1 cellular context compared by ENCODE assay signal in the genomic region with DNA sequence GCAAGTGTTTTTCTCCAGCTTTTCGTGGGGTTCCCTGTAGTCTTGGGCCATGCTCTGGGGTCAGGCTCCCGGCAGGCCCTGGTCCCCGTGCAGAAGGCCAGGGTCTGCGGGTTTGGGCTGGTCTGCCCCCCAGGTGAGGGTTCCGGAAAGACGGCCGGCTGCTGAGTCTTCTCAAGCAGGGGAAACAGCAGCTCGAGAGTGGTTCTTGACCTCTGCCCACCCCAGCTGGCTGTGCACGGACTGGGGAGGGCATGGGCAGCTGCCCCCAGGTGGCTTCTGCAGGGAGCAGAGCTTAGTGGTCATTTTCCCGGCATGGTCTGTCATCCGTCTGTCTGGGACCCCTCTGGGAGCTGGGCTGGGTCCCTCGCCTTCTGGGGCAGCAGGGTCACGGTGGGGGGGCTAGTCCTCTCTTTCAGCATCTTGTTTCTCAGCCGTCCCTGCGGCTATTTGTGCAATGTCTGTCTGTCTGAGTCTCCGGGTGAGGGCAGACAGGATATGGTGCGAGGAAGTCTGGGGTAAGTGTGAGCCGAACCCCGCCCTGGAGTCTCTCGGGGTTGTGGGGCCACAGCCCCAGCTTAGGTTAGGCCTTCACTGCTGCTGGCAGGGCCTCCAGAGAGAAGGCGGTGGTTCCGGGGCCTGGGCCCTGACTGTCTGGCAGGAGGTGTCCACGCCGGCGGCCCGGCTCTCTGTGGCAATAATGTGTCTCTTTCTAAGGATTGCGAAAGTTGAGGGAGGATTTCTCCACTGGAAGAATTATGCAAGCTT.
A peak's percentile ranks its signal among the peaks of the same experiment; 100 is the strongest.
TF ChIP-seq lines count a peak whose summit lies in the region.

No MANE protein-coding gene starts in this region.

TF ChIP-seq in HepG2, 621 proteins besides CTCF, POLR2A, EP300 and RAD21 (continued from another document and continues in another):
- TF ChIP-seq, protein P1, sequence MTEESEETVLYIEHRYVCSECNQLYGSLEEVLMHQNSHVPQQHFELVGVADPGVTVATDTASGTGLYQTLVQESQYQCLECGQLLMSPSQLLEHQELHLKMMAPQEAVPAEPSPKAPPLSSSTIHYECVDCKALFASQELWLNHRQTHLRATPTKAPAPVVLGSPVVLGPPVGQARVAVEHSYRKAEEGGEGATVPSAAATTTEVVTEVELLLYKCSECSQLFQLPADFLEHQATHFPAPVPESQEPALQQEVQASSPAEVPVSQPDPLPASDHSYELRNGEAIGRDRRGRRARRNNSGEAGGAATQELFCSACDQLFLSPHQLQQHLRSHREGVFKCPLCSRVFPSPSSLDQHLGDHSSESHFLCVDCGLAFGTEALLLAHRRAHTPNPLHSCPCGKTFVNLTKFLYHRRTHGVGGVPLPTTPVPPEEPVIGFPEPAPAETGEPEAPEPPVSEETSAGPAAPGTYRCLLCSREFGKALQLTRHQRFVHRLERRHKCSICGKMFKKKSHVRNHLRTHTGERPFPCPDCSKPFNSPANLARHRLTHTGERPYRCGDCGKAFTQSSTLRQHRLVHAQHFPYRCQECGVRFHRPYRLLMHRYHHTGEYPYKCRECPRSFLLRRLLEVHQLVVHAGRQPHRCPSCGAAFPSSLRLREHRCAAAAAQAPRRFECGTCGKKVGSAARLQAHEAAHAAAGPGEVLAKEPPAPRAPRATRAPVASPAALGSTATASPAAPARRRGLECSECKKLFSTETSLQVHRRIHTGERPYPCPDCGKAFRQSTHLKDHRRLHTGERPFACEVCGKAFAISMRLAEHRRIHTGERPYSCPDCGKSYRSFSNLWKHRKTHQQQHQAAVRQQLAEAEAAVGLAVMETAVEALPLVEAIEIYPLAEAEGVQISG (CRISPR knock-in tag; IDR thresholded peaks at IDR 0.05) = peak; percentile 65; the same call in 1 of the 2 replicates
- TF ChIP-seq, protein P2, sequence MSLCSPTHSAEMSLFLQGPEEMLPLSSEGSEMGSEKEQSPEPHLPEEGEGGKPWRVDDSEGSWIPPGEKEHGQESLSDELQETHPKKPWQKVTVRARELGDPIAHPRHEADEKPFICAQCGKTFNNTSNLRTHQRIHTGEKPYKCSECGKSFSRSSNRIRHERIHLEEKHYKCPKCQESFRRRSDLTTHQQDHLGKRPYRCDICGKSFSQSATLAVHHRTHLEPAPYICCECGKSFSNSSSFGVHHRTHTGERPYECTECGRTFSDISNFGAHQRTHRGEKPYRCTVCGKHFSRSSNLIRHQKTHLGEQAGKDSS (CRISPR knock-in tag; IDR thresholded peaks at IDR 0.05; ENCODE audit: borderline replicate concordance, low read depth) = 0 out of 2 replicates have a peak, but pooled peaks have one; percentile 24
- TF ChIP-seq PAF1 (CRISPR knock-in tag; IDR thresholded peaks at IDR 0.05) (no peak), CEBPG (CRISPR knock-in tag; IDR thresholded peaks at IDR 0.05) (peak; percentile 98), ZNF30 (CRISPR knock-in tag; IDR thresholded peaks at IDR 0.05) (no peak), SIX4 (CRISPR knock-in tag; IDR thresholded peaks at IDR 0.05) (no peak), ZFP36L2 (CRISPR knock-in tag; IDR thresholded peaks at IDR 0.05) (no peak), REL (CRISPR knock-in tag; conservative IDR thresholded peaks at IDR 0.05) (no peak), TCF12 (IDR thresholded peaks at IDR 0.05) (no peak), TCF12 (CRISPR knock-in tag; IDR thresholded peaks at IDR 0.05) (peak; percentile 90), NRL (CRISPR knock-in tag; IDR thresholded peaks at IDR 0.05; ENCODE audit: borderline replicate concordance) (no peak), PRMT3 (CRISPR knock-in tag; IDR thresholded peaks at IDR 0.05; ENCODE audit: borderline replicate concordance, low read depth) (no peak), NFKB2 (CRISPR knock-in tag; IDR thresholded peaks at IDR 0.05; ENCODE audit: borderline replicate concordance) (peak; percentile 30; the same call in 1 of the 2 replicates), ATF7 (IDR thresholded peaks at IDR 0.05) (no peak), ATF7 (CRISPR knock-in tag; IDR thresholded peaks at IDR 0.05) (0 out of 2 replicates have a peak, but pooled peaks have one; percentile 27), RFX1 (IDR thresholded peaks at IDR 0.05) (no peak), MEIS2 (CRISPR knock-in tag; IDR thresholded peaks at IDR 0.05) (no peak), EED (CRISPR knock-in tag; IDR thresholded peaks at IDR 0.05) (no peak), PRPF4 (IDR thresholded peaks at IDR 0.05; ENCODE audit: low read depth, low read length, poor library complexity, severe bottlenecking) (no peak), ZNF552 (CRISPR knock-in tag; IDR thresholded peaks at IDR 0.05; ENCODE audit: borderline replicate concordance) (no peak), PHF8 (CRISPR knock-in tag; IDR thresholded peaks at IDR 0.05) (peak; percentile 71), ZNF546 (CRISPR knock-in tag; conservative IDR thresholded peaks at IDR 0.05) (no peak), ZNF232 (CRISPR knock-in tag; IDR thresholded peaks at IDR 0.05; ENCODE audit: borderline replicate concordance) (no peak), SMARCE1 (IDR thresholded peaks at IDR 0.05; ENCODE audit: borderline replicate concordance) (no peak), FOXO1 (CRISPR knock-in tag; IDR thresholded peaks at IDR 0.05) (peak; percentile 72), ZFY (CRISPR knock-in tag; IDR thresholded peaks at IDR 0.05) (peak; percentile 91), SAFB2 (CRISPR knock-in tag; IDR thresholded peaks at IDR 0.05; ENCODE audit: borderline replicate concordance, low read depth) (0 out of 2 replicates have a peak, but pooled peaks have one; percentile 24), ZNF121 (CRISPR knock-in tag; IDR thresholded peaks at IDR 0.05) (no peak), NCOA5 (CRISPR knock-in tag; IDR thresholded peaks at IDR 0.05) (no peak), MIXL1 (CRISPR knock-in tag; IDR thresholded peaks at IDR 0.05) (no peak), ESRRA (CRISPR knock-in tag; IDR thresholded peaks at IDR 0.05; ENCODE audit: low read depth) (peak; percentile 50; the same call in 1 of the 2 replicates), AKAP8 (CRISPR knock-in tag; IDR thresholded peaks at IDR 0.05) (0 out of 2 replicates have a peak, but pooled peaks have one; percentile 23), SMAD1 (CRISPR knock-in tag; IDR thresholded peaks at IDR 0.05; ENCODE audit: borderline replicate concordance, low read depth) (no peak), TBL1XR1 (IDR thresholded peaks at IDR 0.05; ENCODE audit: borderline replicate concordance, low read length, partially characterized antibody) (peak; percentile 96), HNRNPH1 (optimal IDR thresholded peaks at IDR 0.05; ENCODE audit: low read depth, low read length) (no peak)
- TF ChIP-seq, protein P3, sequence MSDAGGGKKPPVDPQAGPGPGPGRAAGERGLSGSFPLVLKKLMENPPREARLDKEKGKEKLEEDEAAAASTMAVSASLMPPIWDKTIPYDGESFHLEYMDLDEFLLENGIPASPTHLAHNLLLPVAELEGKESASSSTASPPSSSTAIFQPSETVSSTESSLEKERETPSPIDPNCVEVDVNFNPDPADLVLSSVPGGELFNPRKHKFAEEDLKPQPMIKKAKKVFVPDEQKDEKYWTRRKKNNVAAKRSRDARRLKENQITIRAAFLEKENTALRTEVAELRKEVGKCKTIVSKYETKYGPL (CRISPR knock-in tag; IDR thresholded peaks at IDR 0.05) = peak; percentile 88
- TF ChIP-seq, protein P4, sequence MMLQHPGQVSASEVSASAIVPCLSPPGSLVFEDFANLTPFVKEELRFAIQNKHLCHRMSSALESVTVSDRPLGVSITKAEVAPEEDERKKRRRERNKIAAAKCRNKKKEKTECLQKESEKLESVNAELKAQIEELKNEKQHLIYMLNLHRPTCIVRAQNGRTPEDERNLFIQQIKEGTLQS (CRISPR knock-in tag; IDR thresholded peaks at IDR 0.05) = peak; percentile 17; the same call in 1 of the 2 replicates
- TF ChIP-seq, protein P5, sequence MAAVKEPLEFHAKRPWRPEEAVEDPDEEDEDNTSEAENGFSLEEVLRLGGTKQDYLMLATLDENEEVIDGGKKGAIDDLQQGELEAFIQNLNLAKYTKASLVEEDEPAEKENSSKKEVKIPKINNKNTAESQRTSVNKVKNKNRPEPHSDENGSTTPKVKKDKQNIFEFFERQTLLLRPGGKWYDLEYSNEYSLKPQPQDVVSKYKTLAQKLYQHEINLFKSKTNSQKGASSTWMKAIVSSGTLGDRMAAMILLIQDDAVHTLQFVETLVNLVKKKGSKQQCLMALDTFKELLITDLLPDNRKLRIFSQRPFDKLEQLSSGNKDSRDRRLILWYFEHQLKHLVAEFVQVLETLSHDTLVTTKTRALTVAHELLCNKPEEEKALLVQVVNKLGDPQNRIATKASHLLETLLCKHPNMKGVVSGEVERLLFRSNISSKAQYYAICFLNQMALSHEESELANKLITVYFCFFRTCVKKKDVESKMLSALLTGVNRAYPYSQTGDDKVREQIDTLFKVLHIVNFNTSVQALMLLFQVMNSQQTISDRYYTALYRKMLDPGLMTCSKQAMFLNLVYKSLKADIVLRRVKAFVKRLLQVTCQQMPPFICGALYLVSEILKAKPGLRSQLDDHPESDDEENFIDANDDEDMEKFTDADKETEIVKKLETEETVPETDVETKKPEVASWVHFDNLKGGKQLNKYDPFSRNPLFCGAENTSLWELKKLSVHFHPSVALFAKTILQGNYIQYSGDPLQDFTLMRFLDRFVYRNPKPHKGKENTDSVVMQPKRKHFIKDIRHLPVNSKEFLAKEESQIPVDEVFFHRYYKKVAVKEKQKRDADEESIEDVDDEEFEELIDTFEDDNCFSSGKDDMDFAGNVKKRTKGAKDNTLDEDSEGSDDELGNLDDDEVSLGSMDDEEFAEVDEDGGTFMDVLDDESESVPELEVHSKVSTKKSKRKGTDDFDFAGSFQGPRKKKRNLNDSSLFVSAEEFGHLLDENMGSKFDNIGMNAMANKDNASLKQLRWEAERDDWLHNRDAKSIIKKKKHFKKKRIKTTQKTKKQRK (IDR thresholded peaks at IDR 0.05; ENCODE audit: low read length) = no peak
- TF ChIP-seq, protein P6, sequence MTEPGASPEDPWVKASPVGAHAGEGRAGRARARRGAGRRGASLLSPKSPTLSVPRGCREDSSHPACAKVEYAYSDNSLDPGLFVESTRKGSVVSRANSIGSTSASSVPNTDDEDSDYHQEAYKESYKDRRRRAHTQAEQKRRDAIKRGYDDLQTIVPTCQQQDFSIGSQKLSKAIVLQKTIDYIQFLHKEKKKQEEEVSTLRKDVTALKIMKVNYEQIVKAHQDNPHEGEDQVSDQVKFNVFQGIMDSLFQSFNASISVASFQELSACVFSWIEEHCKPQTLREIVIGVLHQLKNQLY (CRISPR knock-in tag; IDR thresholded peaks at IDR 0.05) = peak; percentile 62; the same call in 1 of the 2 replicates
- TF ChIP-seq, protein P7, sequence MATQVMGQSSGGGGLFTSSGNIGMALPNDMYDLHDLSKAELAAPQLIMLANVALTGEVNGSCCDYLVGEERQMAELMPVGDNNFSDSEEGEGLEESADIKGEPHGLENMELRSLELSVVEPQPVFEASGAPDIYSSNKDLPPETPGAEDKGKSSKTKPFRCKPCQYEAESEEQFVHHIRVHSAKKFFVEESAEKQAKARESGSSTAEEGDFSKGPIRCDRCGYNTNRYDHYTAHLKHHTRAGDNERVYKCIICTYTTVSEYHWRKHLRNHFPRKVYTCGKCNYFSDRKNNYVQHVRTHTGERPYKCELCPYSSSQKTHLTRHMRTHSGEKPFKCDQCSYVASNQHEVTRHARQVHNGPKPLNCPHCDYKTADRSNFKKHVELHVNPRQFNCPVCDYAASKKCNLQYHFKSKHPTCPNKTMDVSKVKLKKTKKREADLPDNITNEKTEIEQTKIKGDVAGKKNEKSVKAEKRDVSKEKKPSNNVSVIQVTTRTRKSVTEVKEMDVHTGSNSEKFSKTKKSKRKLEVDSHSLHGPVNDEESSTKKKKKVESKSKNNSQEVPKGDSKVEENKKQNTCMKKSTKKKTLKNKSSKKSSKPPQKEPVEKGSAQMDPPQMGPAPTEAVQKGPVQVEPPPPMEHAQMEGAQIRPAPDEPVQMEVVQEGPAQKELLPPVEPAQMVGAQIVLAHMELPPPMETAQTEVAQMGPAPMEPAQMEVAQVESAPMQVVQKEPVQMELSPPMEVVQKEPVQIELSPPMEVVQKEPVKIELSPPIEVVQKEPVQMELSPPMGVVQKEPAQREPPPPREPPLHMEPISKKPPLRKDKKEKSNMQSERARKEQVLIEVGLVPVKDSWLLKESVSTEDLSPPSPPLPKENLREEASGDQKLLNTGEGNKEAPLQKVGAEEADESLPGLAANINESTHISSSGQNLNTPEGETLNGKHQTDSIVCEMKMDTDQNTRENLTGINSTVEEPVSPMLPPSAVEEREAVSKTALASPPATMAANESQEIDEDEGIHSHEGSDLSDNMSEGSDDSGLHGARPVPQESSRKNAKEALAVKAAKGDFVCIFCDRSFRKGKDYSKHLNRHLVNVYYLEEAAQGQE (IDR thresholded peaks at IDR 0.05; ENCODE audit: borderline replicate concordance in 1 of 2, low read depth in 1 of 2, low read length in 2 of 2) = peak in 1 of 2 experiments; percentile 69; a peak in 1 of 4 replicates
- TF ChIP-seq, protein P8, sequence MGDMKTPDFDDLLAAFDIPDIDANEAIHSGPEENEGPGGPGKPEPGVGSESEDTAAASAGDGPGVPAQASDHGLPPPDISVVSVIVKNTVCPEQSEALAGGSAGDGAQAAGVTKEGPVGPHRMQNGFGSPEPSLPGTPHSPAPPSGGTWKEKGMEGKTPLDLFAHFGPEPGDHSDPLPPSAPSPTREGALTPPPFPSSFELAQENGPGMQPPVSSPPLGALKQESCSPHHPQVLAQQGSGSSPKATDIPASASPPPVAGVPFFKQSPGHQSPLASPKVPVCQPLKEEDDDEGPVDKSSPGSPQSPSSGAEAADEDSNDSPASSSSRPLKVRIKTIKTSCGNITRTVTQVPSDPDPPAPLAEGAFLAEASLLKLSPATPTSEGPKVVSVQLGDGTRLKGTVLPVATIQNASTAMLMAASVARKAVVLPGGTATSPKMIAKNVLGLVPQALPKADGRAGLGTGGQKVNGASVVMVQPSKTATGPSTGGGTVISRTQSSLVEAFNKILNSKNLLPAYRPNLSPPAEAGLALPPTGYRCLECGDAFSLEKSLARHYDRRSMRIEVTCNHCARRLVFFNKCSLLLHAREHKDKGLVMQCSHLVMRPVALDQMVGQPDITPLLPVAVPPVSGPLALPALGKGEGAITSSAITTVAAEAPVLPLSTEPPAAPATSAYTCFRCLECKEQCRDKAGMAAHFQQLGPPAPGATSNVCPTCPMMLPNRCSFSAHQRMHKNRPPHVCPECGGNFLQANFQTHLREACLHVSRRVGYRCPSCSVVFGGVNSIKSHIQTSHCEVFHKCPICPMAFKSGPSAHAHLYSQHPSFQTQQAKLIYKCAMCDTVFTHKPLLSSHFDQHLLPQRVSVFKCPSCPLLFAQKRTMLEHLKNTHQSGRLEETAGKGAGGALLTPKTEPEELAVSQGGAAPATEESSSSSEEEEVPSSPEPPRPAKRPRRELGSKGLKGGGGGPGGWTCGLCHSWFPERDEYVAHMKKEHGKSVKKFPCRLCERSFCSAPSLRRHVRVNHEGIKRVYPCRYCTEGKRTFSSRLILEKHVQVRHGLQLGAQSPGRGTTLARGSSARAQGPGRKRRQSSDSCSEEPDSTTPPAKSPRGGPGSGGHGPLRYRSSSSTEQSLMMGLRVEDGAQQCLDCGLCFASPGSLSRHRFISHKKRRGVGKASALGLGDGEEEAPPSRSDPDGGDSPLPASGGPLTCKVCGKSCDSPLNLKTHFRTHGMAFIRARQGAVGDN (CRISPR knock-in tag; IDR thresholded peaks at IDR 0.05) = peak; percentile 86
- TF ChIP-seq, protein P9, sequence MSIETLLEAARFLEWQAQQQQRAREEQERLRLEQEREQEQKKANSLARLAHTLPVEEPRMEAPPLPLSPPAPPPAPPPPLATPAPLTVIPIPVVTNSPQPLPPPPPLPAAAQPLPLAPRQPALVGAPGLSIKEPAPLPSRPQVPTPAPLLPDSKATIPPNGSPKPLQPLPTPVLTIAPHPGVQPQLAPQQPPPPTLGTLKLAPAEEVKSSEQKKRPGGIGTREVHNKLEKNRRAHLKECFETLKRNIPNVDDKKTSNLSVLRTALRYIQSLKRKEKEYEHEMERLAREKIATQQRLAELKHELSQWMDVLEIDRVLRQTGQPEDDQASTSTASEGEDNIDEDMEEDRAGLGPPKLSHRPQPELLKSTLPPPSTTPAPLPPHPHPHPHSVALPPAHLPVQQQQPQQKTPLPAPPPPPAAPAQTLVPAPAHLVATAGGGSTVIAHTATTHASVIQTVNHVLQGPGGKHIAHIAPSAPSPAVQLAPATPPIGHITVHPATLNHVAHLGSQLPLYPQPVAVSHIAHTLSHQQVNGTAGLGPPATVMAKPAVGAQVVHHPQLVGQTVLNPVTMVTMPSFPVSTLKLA (IDR thresholded peaks at IDR 0.05) = no peak
